Comparison of ENCODE assay signal across 11 cellular contexts in the genomic region with DNA sequence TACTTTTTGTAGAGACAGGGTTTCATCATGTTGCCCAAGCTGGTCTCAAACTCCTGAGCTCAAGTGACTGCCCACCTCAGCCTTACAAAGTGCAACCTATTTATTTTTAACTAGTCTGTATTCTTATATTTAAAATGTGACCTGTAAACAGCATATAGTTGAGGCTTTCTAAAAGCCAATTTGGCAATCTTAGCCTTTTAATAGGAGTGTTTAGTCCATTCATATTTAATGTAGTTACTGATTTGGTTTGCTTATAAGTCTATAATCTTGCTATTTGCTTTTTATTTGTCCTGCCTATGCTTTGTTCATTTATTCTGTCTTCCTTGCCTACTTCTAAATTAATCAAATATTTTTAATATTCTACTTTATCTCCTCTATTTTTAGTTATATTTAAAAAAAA.
"Had no signal": no experiment of that assay in that cellular context is flagged by ENCODE, and none has a peak within 500 bp of the region (broad histone marks: within the 10 kb centered on the region; RNA-seq: fewer than 3 reads in every experiment).

No MANE protein-coding gene starts in this region.

- H3K4me3 ChIP-seq: GM23248, GM23338, HAP-1 had no signal

- H3K9me3 ChIP-seq: HAP-1 had no signal

- ATAC-seq: GM23338, HCT116 had no signal

- H3K27ac ChIP-seq: GM23248 had no signal

- H3K36me3 ChIP-seq: HAP-1 had no signal

- H3K4me1 ChIP-seq: HAP-1 had no signal

- DNase-seq: GM23248, GOT3, H7, H9, HCEC 1CT, HFFc6 had no signal

- H2AFZ ChIP-seq: GM23248, GM23338 had no signal

- H3K9ac ChIP-seq: GM23248 had no signal

- FAIRE-seq: H1, H54 had no signal

- H3K4me2 ChIP-seq: GM23338 had no signal
